20 cellular contexts compared by ENCODE assay signal in the genomic region with DNA sequence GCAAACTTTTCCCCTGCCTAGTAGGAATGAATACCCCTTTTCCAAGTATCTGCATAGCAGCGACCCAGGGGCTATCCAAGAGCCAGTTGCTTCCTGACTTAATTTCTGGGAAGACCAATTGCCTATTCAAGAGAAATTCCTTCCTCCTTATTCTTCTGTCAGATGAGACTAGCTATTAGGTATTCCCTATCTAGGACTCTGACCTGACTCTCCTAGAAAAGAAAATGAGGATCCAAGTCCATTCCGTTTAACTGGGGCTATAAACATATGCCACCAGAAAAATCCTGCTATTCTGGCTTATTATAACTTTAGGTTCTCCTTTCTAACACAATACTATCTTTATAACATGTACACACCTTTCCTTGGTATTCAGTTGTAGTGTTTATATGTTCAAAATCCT. TPM values are rescaled to one million over a fixed set of nuclear protein-coding genes. Genes with fewer than 3 reads are reported as not detected.
DNase-seq lines count a peak whose midpoint lies in the region; ATAC-seq and TF ChIP-seq lines count a peak whose summit lies in the region.
"Had no signal": no experiment of that assay in that cellular context is flagged by ENCODE, and none has a peak within 500 bp of the region (broad histone marks: within the 10 kb centered on the region; RNA-seq: fewer than 3 reads in every experiment).

No MANE protein-coding gene starts in this region.

- H3K9me3 Mint-ChIP-seq in activated naive CD4-positive, alpha-beta T cell treated with anti-CD3 and anti-CD28 coated beads, Interleukin-2, amount 10 ng/mL, durations not matched to agents 7 days and 5 days = no peaks in the 10 kb centered on the region
- no peaks in the 10 kb centered on the region for H3K9me3 Mint-ChIP-seq in neural progenitor cell
- H3K9me3 Mint-ChIP-seq: IgD-negative memory B cell had no signal

- H3K36me3 Mint-ChIP-seq in activated naive CD4-positive, alpha-beta T cell treated with anti-CD3 and anti-CD28 coated beads, Interleukin-2, amount 10 ng/mL, durations not matched to agents 7 days and 5 days = peaks cover 9% of the 10 kb centered on the region
- H3K36me3 Mint-ChIP-seq in neural progenitor cell = no peaks in the 10 kb centered on the region
- H3K36me3 Mint-ChIP-seq: CD4-positive, alpha-beta memory T cell; IgD-negative memory B cell had no signal

- H3K27ac ChIP-seq in left lung (peak overlapping the region in 1 of 2 donors; percentile 15), neural progenitor cell (no peak overlapping the region)
- H3K27ac ChIP-seq: 22Rv1, SJCRH30 had no signal

- H4K20me1 ChIP-seq in neural progenitor cell (ENCODE audit: low read depth) = no peaks in the 10 kb centered on the region

- H3K27me3 ChIP-seq in left lung (no peaks in the 10 kb centered on the region), neural progenitor cell (no peaks in the 10 kb centered on the region)
- H3K27me3 ChIP-seq: SJCRH30 had no signal

- no peak overlapping the region for H3K4me2 ChIP-seq in neural progenitor cell

- peaks cover 93% of the 10 kb centered on the region for H3K4me1 Mint-ChIP-seq in activated naive CD4-positive, alpha-beta T cell treated with anti-CD3 and anti-CD28 coated beads, Interleukin-2, amount 10 ng/mL, durations not matched to agents 7 days and 5 days
- H3K4me1 Mint-ChIP-seq in neural progenitor cell = peaks cover 3% of the 10 kb centered on the region

- peak overlapping the region; percentile 24 for H2AFZ ChIP-seq in neural progenitor cell (replicated peaks)

- no peaks in the 10 kb centered on the region for H3K27me3 Mint-ChIP-seq in activated naive CD4-positive, alpha-beta T cell treated with anti-CD3 and anti-CD28 coated beads, Interleukin-2, amount 10 ng/mL, durations not matched to agents 7 days and 5 days
- no peaks in the 10 kb centered on the region for H3K27me3 Mint-ChIP-seq in neural progenitor cell (ENCODE audit: insufficient read depth, low read depth)
- H3K27me3 Mint-ChIP-seq: CD4-positive, alpha-beta memory T cell had no signal

- peak overlapping the region; percentile 40 for H3K4me3 Mint-ChIP-seq in activated naive CD4-positive, alpha-beta T cell treated with anti-CD3 and anti-CD28 coated beads, Interleukin-2, amount 10 ng/mL, durations not matched to agents 7 days and 5 days
- H3K4me3 Mint-ChIP-seq in neural progenitor cell = no peak overlapping the region
- H3K4me3 Mint-ChIP-seq: CD4-positive, alpha-beta memory T cell had no signal

- H3K9ac ChIP-seq in neural progenitor cell = no peak overlapping the region

- no peaks in the 10 kb centered on the region for H3F3A ChIP-seq in neural progenitor cell (ENCODE audit: low read depth)

- no peaks in the 10 kb centered on the region for H3K9me3 ChIP-seq in left lung
- no peaks in the 10 kb centered on the region for H3K9me3 ChIP-seq in neural progenitor cell (ENCODE audit: low read depth)
- H3K9me3 ChIP-seq: HAP-1, SJCRH30 had no signal

- H3K36me3 ChIP-seq in left lung = no peaks in the 10 kb centered on the region
- H3K36me3 ChIP-seq in neural progenitor cell = no peaks in the 10 kb centered on the region
- H3K36me3 ChIP-seq: HAP-1, SJCRH30 had no signal

- TF ChIP-seq CTCF in left lung (IDR thresholded peaks at IDR 0.05) (no peak), neural progenitor cell (IDR thresholded peaks at IDR 0.05) (no peak)

- H3K4me1 ChIP-seq in left lung (peaks cover 0 to 13% of the 10 kb centered on the region in 2 donors), neural progenitor cell (peaks cover 24% of the 10 kb centered on the region)
- H3K4me1 ChIP-seq: HAP-1, SJCRH30 had no signal

- H3K79me2 ChIP-seq in neural progenitor cell (ENCODE audit: low read depth) = no peaks in the 10 kb centered on the region

- intact Hi-C loops in left lung (cut with DNase I) = no loop called here

- CTCF ChIA-PET in activated naive CD4-positive, alpha-beta T cell treated with anti-CD3 and anti-CD28 coated beads, Interleukin-2, amount 10 ng/mL, durations not matched to agents 7 days and 5 days (lab: Charles Lee) = no interaction called here

- no peak overlapping the region for H3K27ac Mint-ChIP-seq in activated naive CD4-positive, alpha-beta T cell treated with anti-CD3 and anti-CD28 coated beads, Interleukin-2, amount 10 ng/mL, durations not matched to agents 7 days and 5 days
- H3K27ac Mint-ChIP-seq in neural progenitor cell = no peak overlapping the region
- H3K27ac Mint-ChIP-seq: CD4-positive, alpha-beta memory T cell; IgD-negative memory B cell had no signal

- no peak for DNase-seq in activated naive CD4-positive, alpha-beta T cell treated with anti-CD3 and anti-CD28 coated beads, Interleukin-2, amount 10 ng/mL, durations not matched to agents 7 days and 5 days
- no peak for DNase-seq in activated naive CD4-positive, alpha-beta T cell treated with anti-CD3 and anti-CD28 coated beads, Interleukin-2, amount 50 U/mL, for 16 hours
- no peak for DNase-seq in left lung
- no peak for DNase-seq in neural progenitor cell (ENCODE audit: low spot score)
- DNase-seq in NCI-H446 treated with DMSO at 0.1 percent for 48 hours (lab: John Stamatoyannopoulos, UW) = no peak
- DNase-seq in activated CD8-positive, alpha-beta memory T cell treated with anti-CD3 and anti-CD28 coated beads, Interleukin-2, amount 50 U/mL, for 4 hours = no peak
- DNase-seq: CD4-positive, alpha-beta memory T cell; Kasumi-1; NCI-H1105; NCI-H1694 treated with DMSO at 0.1 percent for 48 hours; NCI-H345; OCI-M1; RPMI8226; SJCRH30 had no signal

- H3K4me3 ChIP-seq in left lung (no peak overlapping the region), neural progenitor cell (no peak overlapping the region)
- H3K4me3 ChIP-seq: HAP-1, SJCRH30 had no signal

- ATAC-seq in left lung (peak; percentile 16), GM19397 (IDR thresholded peaks at IDR 0.05; ENCODE audit: unreplicated experiment) (no peak), GM21529 (IDR thresholded peaks at IDR 0.05; ENCODE audit: unreplicated experiment) (no peak)

RNA-seq across cellular contexts. Expression of a gene that starts 1.7 kb away (rescaled TPM):
- total RNA-seq in left lung = 1 to 10 TPM; 1.5 to 2.5 TPM
- total RNA-seq in neural progenitor cell (ENCODE audit: low replicate concordance) = not detected in 2 replicates
- total RNA-seq: HT1080, SJCRH30 had no signal
